8 cellular contexts compared by ENCODE assay signal in genomic region chr7:80916770-80917681, GRCh38. TPM values are rescaled to one million over a fixed set of nuclear protein-coding genes. Genes with fewer than 3 reads are reported as not detected.
A peak's percentile ranks its signal among the peaks of the same experiment; 100 is the strongest.
DNase-seq lines count a peak whose midpoint lies in the region; ATAC-seq and TF ChIP-seq lines count a peak whose summit lies in the region.

No MANE protein-coding gene starts in this region.

- no peak overlapping the region for H3K27ac Mint-ChIP-seq in WTC11
- H3K27ac Mint-ChIP-seq in type B pancreatic cell: peak overlapping the region; percentile 55

- TF ChIP-seq CTCF in WTC11 (IDR thresholded peaks at IDR 0.05): no peak
- TF ChIP-seq CTCF in type B pancreatic cell (conservative IDR thresholded peaks at IDR 0.05): peak; percentile 63

- H3K9me3 Mint-ChIP-seq in WTC11 (no peaks in the 10 kb centered on the region), type B pancreatic cell (no peaks in the 10 kb centered on the region)

- H3K4me1 Mint-ChIP-seq in WTC11 (peaks cover 34% of the 10 kb centered on the region), type B pancreatic cell (ENCODE audit: unreplicated experiment) (peaks cover 35% of the 10 kb centered on the region)

- ATAC-seq in WTC11: no peak

- H3K36me3 Mint-ChIP-seq in WTC11: no peaks in the 10 kb centered on the region
- H3K36me3 Mint-ChIP-seq in type B pancreatic cell: peaks cover 25% of the 10 kb centered on the region

- H3K27me3 Mint-ChIP-seq in WTC11 (ENCODE audit: low read depth) (peaks cover 11% of the 10 kb centered on the region), type B pancreatic cell (no peaks in the 10 kb centered on the region)

- POLR2A ChIA-PET in WTC11 (lab: Charles Lee): no interaction called here

- DNase-seq in NOMO-1 treated with DMSO at 0.1 percent for 48 hours (lab: John Stamatoyannopoulos, UW; ENCODE audit: unreplicated experiment): peak; percentile 59
- DNase-seq in NOMO-1 treated with dmso at 0.1 percent for 144 hours (lab: John Stamatoyannopoulos, UW; ENCODE audit: unreplicated experiment): no peak
- DNase-seq in WTC11 (ENCODE audit: low spot score): no peak
- peak; percentile 43 for DNase-seq in inferior parietal cortex (ENCODE audit: extremely low spot score)
- DNase-seq in type B pancreatic cell (ENCODE audit: extremely low spot score, unreplicated experiment): no peak
- no peak for DNase-seq in epidermal melanocyte (ENCODE audit: insufficient read length, low spot score)
- no peak for DNase-seq in GF-D8 (lab: John Stamatoyannopoulos, UW)
- DNase-seq in HK-2 (ENCODE audit: unreplicated experiment): no peak

- CTCF ChIA-PET in WTC11 (lab: Charles Lee): interaction anchor here (1.7 to 1.9 kb wide), 2 partner anchors 10 to 553 kb away, joined by 6 to 7 read pairs; no protein-coding TSS in a partner anchor

- H3K4me3 Mint-ChIP-seq in WTC11: peak overlapping the region; percentile 28; the same call in 1 of the 2 replicates
- H3K4me3 Mint-ChIP-seq in type B pancreatic cell: peak overlapping the region; percentile 93

TF ChIP-seq in WTC11, 78 proteins besides CTCF, POLR2A, EP300 and RAD21:
- TF ChIP-seq ZNF232 (CRISPR knock-in tag; IDR thresholded peaks at IDR 0.05): no peak

RNA-seq across cellular contexts. Expression of gene SEMA3C, which starts 1.8 kb away (rescaled TPM):
- total RNA-seq in WTC11 (2021): 1.6 to 3.1 TPM (median 2.1 TPM) in 3 replicates
- 67.8 and 94.9 TPM in 2 replicates for total RNA-seq in type B pancreatic cell (ENCODE audit: low replicate concordance)

Comparison
In these comparisons a context has a peak if more than half of its experiments do, and no peak if none do; other contexts are left out.
1. DNase-seq: peak in NOMO-1 treated with DMSO at 0.1 percent for 48 hours (single experiment) and inferior parietal cortex (single experiment); none in NOMO-1 treated with dmso at 0.1 percent for 144 hours (single experiment), WTC11 (single experiment), type B pancreatic cell (single experiment), epidermal melanocyte (single experiment), GF-D8 (single experiment) and HK-2 (single experiment).
2. RNA of gene SEMA3C, which starts 1.8 kb away (total RNA-seq): 67.8 to 94.9 TPM in type B pancreatic cell; 1.6 to 3.1 TPM in WTC11; every median in the first group is over 10 times any median in the second.